10 cellular contexts compared by ENCODE assay signal in genomic region chr7:514651-515598, GRCh38. TPM values are rescaled to one million over a fixed set of nuclear protein-coding genes. Genes with fewer than 3 reads are reported as not detected.
A peak's percentile ranks its signal among the peaks of the same experiment; 100 is the strongest.
DNase-seq lines count a peak whose midpoint lies in the region; ATAC-seq, FAIRE-seq and TF ChIP-seq lines count a peak whose summit lies in the region.
"Had no signal": no experiment of that assay in that cellular context is flagged by ENCODE, and none has a peak within 500 bp of the region (broad histone marks: within the 10 kb centered on the region; RNA-seq: fewer than 3 reads in every experiment).

No MANE protein-coding gene starts in this region.

- H3K9me3 ChIP-seq in CD8-positive, alpha-beta memory T cell (ENCODE audit: low read length) = no peaks in the 10 kb centered on the region

- CTCF ChIA-PET in CD8-positive, alpha-beta memory T cell (lab: Charles Lee) = no interaction called here

- no peak for ATAC-seq in GM21576 (IDR thresholded peaks at IDR 0.05; ENCODE audit: unreplicated experiment)
- ATAC-seq: right cardiac atrium had no signal

- no peak overlapping the region for H3K27ac Mint-ChIP-seq in CD8-positive, alpha-beta memory T cell
- no peak overlapping the region for H3K27ac Mint-ChIP-seq in nephron
- H3K27ac Mint-ChIP-seq: dendritic cell treated with granulocyte-macrophage colony-stimulating factor and Interleukin-4, amounts not matched to agents 40 ng/mL and 50 ng/mL, for 4 days had no signal

- H3K4me1 ChIP-seq in CD8-positive, alpha-beta memory T cell (ENCODE audit: insufficient read depth, low read length) = peaks cover 5% of the 10 kb centered on the region

- no peaks in the 10 kb centered on the region for H3K36me3 ChIP-seq in CD8-positive, alpha-beta memory T cell (ENCODE audit: insufficient read depth, low read length)

- no peaks in the 10 kb centered on the region for H3K36me3 Mint-ChIP-seq in CD8-positive, alpha-beta memory T cell
- no peaks in the 10 kb centered on the region for H3K36me3 Mint-ChIP-seq in nephron (ENCODE audit: low read depth)

- DNase-seq in CD8-positive, alpha-beta memory T cell = no peak
- DNase-seq in NCI-H1092 (lab: John Stamatoyannopoulos, UW) (peak; percentile 60), dermis blood vessel endothelial cell (peak; percentile 48), mesenteric fat pad (ENCODE audit: low spot score) (no peak), GM12892 (ENCODE audit: insufficient read length) (no peak), G401 (ENCODE audit: low spot score) (no peak)

- H3K9me3 Mint-ChIP-seq in CD8-positive, alpha-beta memory T cell = no peaks in the 10 kb centered on the region
- no peaks in the 10 kb centered on the region for H3K9me3 Mint-ChIP-seq in nephron
- H3K9me3 Mint-ChIP-seq: dendritic cell treated with granulocyte-macrophage colony-stimulating factor and Interleukin-4, amounts not matched to agents 40 ng/mL and 50 ng/mL, for 4 days had no signal

- peaks cover 8% of the 10 kb centered on the region for H3K27me3 ChIP-seq in CD8-positive, alpha-beta memory T cell (ENCODE audit: insufficient read depth, low read length, poor library complexity, severe bottlenecking)

- in situ Hi-C loops in G401 (cut with HindIII; ENCODE audit: low sequenced_read_pairs) = no loop called here

- H3K4me3 ChIP-seq in CD8-positive, alpha-beta memory T cell (ENCODE audit: low read length) = no peak overlapping the region

- peak overlapping the region in 4 of 7 donors; percentile 15 to 74 (median 23) for H3K4me3 Mint-ChIP-seq in CD8-positive, alpha-beta memory T cell
- peak overlapping the region; percentile 66 to 75 (median 71) for H3K4me3 Mint-ChIP-seq in nephron
- H3K4me3 Mint-ChIP-seq: dendritic cell treated with granulocyte-macrophage colony-stimulating factor and Interleukin-4, amounts not matched to agents 40 ng/mL and 50 ng/mL, for 4 days had no signal

- no peak for TF ChIP-seq CTCF in nephron (IDR thresholded peaks at IDR 0.05; ENCODE audit: unreplicated experiment in 3 of 3)

- no peak for FAIRE-seq in GM12892 (lab: Jason Lieb, UNC)

- H3K27ac ChIP-seq in CD8-positive, alpha-beta memory T cell (ENCODE audit: low read depth, low read length) = no peak overlapping the region

- POLR2A ChIA-PET in CD8-positive, alpha-beta memory T cell (lab: Charles Lee) = interaction anchor here (0.6 kb wide), 1 partner anchor 160 kb away, joined by 3 read pairs; no protein-coding TSS in a partner anchor

- peaks cover 11 to 21% (median 17%) of the 10 kb centered on the region in 3 donors for H3K4me1 Mint-ChIP-seq in CD8-positive, alpha-beta memory T cell
- H3K4me1 Mint-ChIP-seq in nephron = peaks cover 27% of the 10 kb centered on the region

- H3K27me3 Mint-ChIP-seq in CD8-positive, alpha-beta memory T cell = peaks cover 15 to 35% of the 10 kb centered on the region in 2 donors
- peaks cover 15% of the 10 kb centered on the region for H3K27me3 Mint-ChIP-seq in nephron (ENCODE audit: low read depth)

- no peak for TF ChIP-seq POLR2A in GM12892 (IDR thresholded peaks at IDR 0.05; ENCODE audit: low read depth, low read length)

RNA-seq across cellular contexts. Expression of gene PDGFA, which starts 4.7 kb away (rescaled TPM):
- total RNA-seq in CD8-positive, alpha-beta memory T cell = 10 to 100 TPM; 11.6 to 11.9 TPM
- 0.68 TPM for polyA plus RNA-seq in CD8-positive, alpha-beta memory T cell
- 68.8 and 100 TPM in 2 replicates for total RNA-seq in dermis blood vessel endothelial cell
- 19.7 TPM for total RNA-seq in mesenteric fat pad
- polyA plus RNA-seq in GM12892 (2012; ENCODE audit: missing spikeins) = 3.2 TPM
- 0.34 and 2.6 TPM in 2 replicates for total RNA-seq in G401 (2014; rRNA removed; shearing (Covaris generic))

Comparison
In these comparisons a context has a peak if more than half of its experiments do, and no peak if none do; other contexts are left out.
1. DNase-seq: peak in NCI-H1092 (single experiment) and dermis blood vessel endothelial cell (single experiment); none in CD8-positive, alpha-beta memory T cell (0 of 5), mesenteric fat pad (single experiment), GM12892 (single experiment) and G401 (single experiment).